In the genomic region with DNA sequence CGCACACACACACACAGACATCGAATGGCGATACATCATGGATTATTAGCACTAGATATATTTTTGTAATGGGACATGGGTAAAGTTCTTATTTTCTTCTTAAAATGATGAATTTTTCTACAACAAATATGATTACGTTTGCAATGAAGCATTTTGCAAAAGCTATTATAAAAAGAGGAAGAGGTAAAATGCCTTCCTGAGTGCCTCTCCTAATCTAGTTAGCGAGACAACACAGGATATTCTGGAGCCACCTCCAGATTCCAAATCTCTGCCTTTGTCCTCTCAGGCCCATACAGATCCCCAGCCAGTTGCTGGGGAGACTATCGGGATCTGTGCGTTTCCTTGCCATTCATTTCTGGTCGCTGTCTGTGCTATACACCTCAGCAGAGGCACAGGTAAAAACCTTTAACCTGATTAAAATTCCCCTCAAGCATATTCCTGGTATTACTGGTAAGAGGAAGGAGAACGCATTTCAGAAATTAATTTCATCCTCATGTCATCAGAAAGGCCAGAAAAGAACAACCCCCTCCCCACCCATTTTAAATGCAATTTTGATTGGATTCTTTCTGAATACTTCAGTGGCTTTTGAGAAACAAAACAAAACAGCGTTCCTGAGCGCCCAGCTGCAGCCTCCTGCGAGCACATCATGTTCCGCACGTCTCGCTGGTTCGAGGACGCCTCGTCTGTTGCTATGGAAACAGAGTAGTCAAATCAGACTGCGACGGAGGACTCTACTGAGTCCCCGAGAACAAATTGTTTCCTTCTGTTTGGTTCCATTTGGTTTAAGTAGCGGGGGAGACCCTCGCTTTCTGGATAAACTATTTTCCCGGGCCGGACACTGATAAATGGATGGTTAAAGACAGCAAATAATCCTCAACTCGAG, we compare ENCODE assay signal across 8 cellular contexts.
A peak's percentile ranks its signal among the peaks of the same experiment; 100 is the strongest.
DNase-seq lines count a peak whose midpoint lies in the region; ATAC-seq, FAIRE-seq and TF ChIP-seq lines count a peak whose summit lies in the region.

No MANE protein-coding gene starts in this region.

- CTCF ChIA-PET in activated naive CD4-positive, alpha-beta T cell treated with anti-CD3 and anti-CD28 coated beads, Interleukin-2, amount 10 ng/mL, durations not matched to agents 7 days and 5 days (lab: Charles Lee): interaction anchor here (0.9 to 2.6 kb wide), 3 partner anchors 14 to 44 kb away, joined by 3 to 10 read pairs (median 3); no protein-coding TSS in a partner anchor

- H3K27ac Mint-ChIP-seq in activated naive CD4-positive, alpha-beta T cell treated with anti-CD3 and anti-CD28 coated beads, Interleukin-2, amount 10 ng/mL, durations not matched to agents 7 days and 5 days: peak overlapping the region; percentile 59

- WGBS in pancreas, 2 donors: 24 to 25% methylated on average over 26 of the region's 26 CpGs

- H3K4me3 Mint-ChIP-seq in activated naive CD4-positive, alpha-beta T cell treated with anti-CD3 and anti-CD28 coated beads, Interleukin-2, amount 10 ng/mL, durations not matched to agents 7 days and 5 days: peak overlapping the region; percentile 70

- H3K9me3 Mint-ChIP-seq in activated naive CD4-positive, alpha-beta T cell treated with anti-CD3 and anti-CD28 coated beads, Interleukin-2, amount 10 ng/mL, durations not matched to agents 7 days and 5 days: no peaks in the 10 kb centered on the region

- DNase-seq in AG08396 (ENCODE audit: low spot score): peak; percentile 39
- peak; percentile 80 for DNase-seq in activated naive CD4-positive, alpha-beta T cell treated with anti-CD3 and anti-CD28 coated beads, Interleukin-2, amount 10 ng/mL, durations not matched to agents 7 days and 5 days
- peak; percentile 39 for DNase-seq in left cardiac atrium
- peak; percentile 17 to 60 (median 26) for DNase-seq in pancreas
- DNase-seq in kidney glomerular epithelial cell (lab: John Stamatoyannopoulos, UW): no peak
- DNase-seq in NAMALWA (ENCODE audit: low spot score): no peak

- H3K9me3 ChIP-seq in pancreas: no peaks in the 10 kb centered on the region

- H3K36me3 Mint-ChIP-seq in activated naive CD4-positive, alpha-beta T cell treated with anti-CD3 and anti-CD28 coated beads, Interleukin-2, amount 10 ng/mL, durations not matched to agents 7 days and 5 days: no peaks in the 10 kb centered on the region

- peaks cover 10% of the 10 kb centered on the region for H3K27me3 Mint-ChIP-seq in activated naive CD4-positive, alpha-beta T cell treated with anti-CD3 and anti-CD28 coated beads, Interleukin-2, amount 10 ng/mL, durations not matched to agents 7 days and 5 days

- no peak overlapping the region for H3K4me3 ChIP-seq in pancreas

- no peaks in the 10 kb centered on the region for H3K4me1 ChIP-seq in pancreas

- no peaks in the 10 kb centered on the region for H3K36me3 ChIP-seq in pancreas

- TF ChIP-seq CTCF in pancreas (IDR thresholded peaks at IDR 0.05): no peak

- intact Hi-C loops in left cardiac atrium (cut with DNase I) (no loop called here), pancreas (cut with DNase I) (no loop called here)

- no peak for FAIRE-seq in pancreas (lab: Jason Lieb, UNC)

- no peaks in the 10 kb centered on the region for H3K27me3 ChIP-seq in pancreas

- H3K27ac ChIP-seq in pancreas: no peak overlapping the region

- peaks cover 26% of the 10 kb centered on the region for H3K4me1 Mint-ChIP-seq in activated naive CD4-positive, alpha-beta T cell treated with anti-CD3 and anti-CD28 coated beads, Interleukin-2, amount 10 ng/mL, durations not matched to agents 7 days and 5 days

- peak; percentile 97 for ATAC-seq in GM19043 (IDR thresholded peaks at IDR 0.05; ENCODE audit: low read depth, unreplicated experiment)
- ATAC-seq in HG03442 (IDR thresholded peaks at IDR 0.05; ENCODE audit: unreplicated experiment): peak; percentile 95
- ATAC-seq in left cardiac atrium: peak; percentile 53 to 78
- peak; percentile 55 to 88 (median 78) for ATAC-seq in pancreas

Comparison
In these comparisons a context has a peak if more than half of its experiments do, and no peak if none do; other contexts are left out.
1. DNase-seq: peak in AG08396 (single experiment), activated naive CD4-positive, alpha-beta T cell treated with anti-CD3 and anti-CD28 coated beads, Interleukin-2, amount 10 ng/mL, durations not matched to agents 7 days and 5 days (single experiment), left cardiac atrium (single experiment) and pancreas (6 of 6); none in kidney glomerular epithelial cell (single experiment) and NAMALWA (single experiment).
2. Peak in every context shown above with its lines, with median percentiles within 50 percentile points of each other: ATAC-seq.